Comparison of ENCODE assay signal across 7 cellular contexts in genomic region chr7:52129278-52129677, GRCh38.
"Had no signal": no experiment of that assay in that cellular context is flagged by ENCODE, and none has a peak within 500 bp of the region (broad histone marks: within the 10 kb centered on the region; RNA-seq: fewer than 3 reads in every experiment).

No MANE protein-coding gene starts in this region.

- H3K4me3 ChIP-seq: K562 had no signal

- H3K27ac ChIP-seq: HL-60 had no signal

- ATAC-seq: HepG2, K562 had no signal

- H3K27ac Mint-ChIP-seq: IgD-negative memory B cell had no signal

- H3K4me3 Mint-ChIP-seq: IgD-negative memory B cell had no signal

- H3K36me3 Mint-ChIP-seq: IgD-negative memory B cell had no signal

- H3K4me1 Mint-ChIP-seq: IgD-negative memory B cell had no signal

- DNase-seq: IMR-90, KBM-7, KG1 had no signal

- H3K27me3 Mint-ChIP-seq: IgD-negative memory B cell had no signal
